ENCODE assay signal across 18 cellular contexts in the genomic region with DNA sequence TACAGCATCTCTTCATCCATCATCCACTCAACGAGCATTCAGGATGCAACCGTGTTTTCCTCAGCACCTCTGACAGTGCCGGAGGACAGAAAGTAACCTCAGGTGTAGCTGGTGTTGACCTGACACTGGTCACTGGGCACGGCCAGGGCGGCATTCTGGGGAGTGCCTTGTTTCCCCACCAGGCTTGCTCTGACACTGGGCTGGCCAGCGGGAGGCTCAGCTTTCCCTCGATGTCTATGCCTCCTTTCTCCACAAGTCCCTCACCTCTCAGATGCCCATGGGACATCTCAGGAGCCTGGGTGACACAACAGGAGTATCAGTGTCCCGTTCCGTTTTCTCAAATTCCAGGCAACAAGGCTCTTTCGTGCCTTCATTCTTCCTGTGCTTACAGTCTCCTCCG. TPM values are rescaled to one million over a fixed set of nuclear protein-coding genes. Genes with fewer than 3 reads are reported as not detected.
"Had no signal": no experiment of that assay in that cellular context is flagged by ENCODE, and none has a peak within 500 bp of the region (broad histone marks: within the 10 kb centered on the region; RNA-seq: fewer than 3 reads in every experiment).

No MANE protein-coding gene starts in this region.

- H3K27me3 ChIP-seq: ascending aorta, breast epithelium, right atrium auricular region, tibial nerve, uterus had no signal

- DNase-seq: islet precursor cell; natural killer cell; SHP77; SK-N-SH; stimulated activated CD4-positive, alpha-beta T cell treated with anti-CD3 and anti-CD28 coated beads, Interleukin-15, amount 100 ng/mL, for 24 hours; stimulated activated CD4-positive, alpha-beta T cell treated with anti-CD3 and anti-CD28 coated beads, Interleukin-4, amount 100 ng/mL, for 1 hour; stimulated activated naive B cell treated with anti-CD40 and anti-IgM and Interleukin-4, amounts not matched to agents 10 μg/mL and 1 μg/mL and 100 μg/mL, for 72 hours; substantia nigra; uterus had no signal

- H3K36me3 ChIP-seq: ascending aorta, breast epithelium, neutrophil, right atrium auricular region, tibial nerve, uterus had no signal

- H3K27ac Mint-ChIP-seq: natural killer cell; stimulated activated naive B cell treated with anti-CD40 and anti-IgM and Interleukin-4, amounts not matched to agents 10 μg/mL and 1 μg/mL and 100 μg/mL, for 72 hours; T-helper 1 cell treated with Interleukin-12 subunit alpha and Interleukin-12 subunit beta and Interleukin-4 antibody, amounts not matched to agents 30 μg/mL and 1 μg/mL, for 36 hours; WTC11 had no signal

- H3K36me3 Mint-ChIP-seq: natural killer cell, WTC11 had no signal

- H3K27me3 Mint-ChIP-seq: stimulated activated naive B cell treated with anti-CD40 and anti-IgM and Interleukin-4, amounts not matched to agents 10 μg/mL and 1 μg/mL and 100 μg/mL, for 72 hours had no signal

- H3K9me3 ChIP-seq: ascending aorta, breast epithelium, neutrophil, right atrium auricular region, SK-N-SH, tibial nerve, uterus had no signal

- H3K4me1 ChIP-seq: ascending aorta, uterus had no signal

- ATAC-seq: left lobe of liver; natural killer cell; stimulated activated naive B cell treated with anti-CD40 and anti-IgM and Interleukin-4, amounts not matched to agents 10 μg/mL and 1 μg/mL and 100 μg/mL, for 72 hours; WTC11 had no signal

- H3K9me3 Mint-ChIP-seq: natural killer cell; stimulated activated naive B cell treated with anti-CD40 and anti-IgM and Interleukin-4, amounts not matched to agents 10 μg/mL and 1 μg/mL and 100 μg/mL, for 72 hours; T-helper 1 cell treated with Interleukin-12 subunit alpha and Interleukin-12 subunit beta and Interleukin-4 antibody, amounts not matched to agents 30 μg/mL and 1 μg/mL, for 36 hours; WTC11 had no signal

- H3K4me3 ChIP-seq: ascending aorta, breast epithelium, right atrium auricular region, tibial nerve, uterus had no signal

- H3K27ac ChIP-seq: ascending aorta, breast epithelium, neutrophil, right atrium auricular region, tibial nerve, uterus had no signal

- H3K4me3 Mint-ChIP-seq: natural killer cell; stimulated activated naive B cell treated with anti-CD40 and anti-IgM and Interleukin-4, amounts not matched to agents 10 μg/mL and 1 μg/mL and 100 μg/mL, for 72 hours; T-helper 1 cell treated with Interleukin-12 subunit alpha and Interleukin-12 subunit beta and Interleukin-4 antibody, amounts not matched to agents 30 μg/mL and 1 μg/mL, for 36 hours; WTC11 had no signal

RNA-seq across cellular contexts. Expression of gene CD6, which starts 28.9 kb away (rescaled TPM):
- total RNA-seq: ascending aorta, lung microvascular endothelial cell had no signal
- polyA plus RNA-seq: SK-N-SH had no signal

RNA-seq across cellular contexts. Expression of gene SLC15A3, which starts 48.5 kb away (rescaled TPM):
- polyA plus RNA-seq: SK-N-SH had no signal
